In genomic region chr1:205310981-205311704, GRCh38 we compare ENCODE assay signal across 14 cellular contexts. TPM values are rescaled to one million over a fixed set of nuclear protein-coding genes. Genes with fewer than 3 reads are reported as not detected.
DNase-seq lines count a peak whose midpoint lies in the region; ATAC-seq and TF ChIP-seq lines count a peak whose summit lies in the region.
"Had no signal": no experiment of that assay in that cellular context is flagged by ENCODE, and none has a peak within 500 bp of the region (broad histone marks: within the 10 kb centered on the region; RNA-seq: fewer than 3 reads in every experiment).

No MANE protein-coding gene starts in this region.

- H3K27ac Mint-ChIP-seq in CD4-positive, CD25-positive, alpha-beta regulatory T cell, result peak overlapping the region; percentile 57 to 93 (median 71)
- peak overlapping the region; percentile 98 for H3K27ac Mint-ChIP-seq in activated naive CD8-positive, alpha-beta T cell
- peak overlapping the region; percentile 70 for H3K27ac Mint-ChIP-seq in nephron progenitor cell

- peaks cover 43% of the 10 kb centered on the region for H3K36me3 Mint-ChIP-seq in CD4-positive, CD25-positive, alpha-beta regulatory T cell
- H3K36me3 Mint-ChIP-seq in activated naive CD8-positive, alpha-beta T cell, result peaks cover 7% of the 10 kb centered on the region
- H3K36me3 Mint-ChIP-seq in nephron progenitor cell (ENCODE audit: low read depth), result peaks cover 53% of the 10 kb centered on the region

- peak overlapping the region in 2 of 4 donors; percentile 25 to 66 for H3K4me3 Mint-ChIP-seq in CD4-positive, CD25-positive, alpha-beta regulatory T cell
- H3K4me3 Mint-ChIP-seq in activated naive CD8-positive, alpha-beta T cell, result no peak overlapping the region
- no peak overlapping the region for H3K4me3 Mint-ChIP-seq in nephron progenitor cell

- peak overlapping the region; percentile 35 for H3K27ac ChIP-seq in CD4-positive, CD25-positive, alpha-beta regulatory T cell (ENCODE audit: insufficient read depth, low read length, poor library complexity, severe bottlenecking)
- H3K27ac ChIP-seq: dorsolateral prefrontal cortex had no signal

- peaks cover 62% of the 10 kb centered on the region for H3K36me3 ChIP-seq in CD4-positive, CD25-positive, alpha-beta regulatory T cell (ENCODE audit: control insufficient read depth, insufficient read depth, low read length)

- TF ChIP-seq CTCF in GM20000 (IDR thresholded peaks at IDR 0.05; ENCODE audit: extremely low read depth, missing control alignments) (no peak), nephron progenitor cell (IDR thresholded peaks at IDR 0.05) (no peak)

- intact Hi-C loops in cardiac septum (cut with DNase I), result no loop called here

- peaks cover 29 to 91% (median 55%) of the 10 kb centered on the region in 4 donors for H3K4me1 Mint-ChIP-seq in CD4-positive, CD25-positive, alpha-beta regulatory T cell
- peaks cover 89% of the 10 kb centered on the region for H3K4me1 Mint-ChIP-seq in activated naive CD8-positive, alpha-beta T cell (ENCODE audit: low read depth)
- peaks cover 37% of the 10 kb centered on the region for H3K4me1 Mint-ChIP-seq in nephron progenitor cell

- H3K27me3 Mint-ChIP-seq in CD4-positive, CD25-positive, alpha-beta regulatory T cell, result no peaks in the 10 kb centered on the region
- H3K27me3 Mint-ChIP-seq in activated naive CD8-positive, alpha-beta T cell, result no peaks in the 10 kb centered on the region
- H3K27me3 Mint-ChIP-seq in nephron progenitor cell (ENCODE audit: low read depth, poor library complexity), result no peaks in the 10 kb centered on the region

- no peak for DNase-seq in CD4-positive, CD25-positive, alpha-beta regulatory T cell
- DNase-seq in GM20000 (ENCODE audit: low spot score) (peak; percentile 59), nephron progenitor cell (no peak), cardiac septum (ENCODE audit: low spot score) (no peak), NCI-H446 (lab: John Stamatoyannopoulos, UW) (no peak), NCI-H2081 (lab: John Stamatoyannopoulos, UW) (no peak)
- DNase-seq: aorta; dorsolateral prefrontal cortex; foreskin melanocyte; SHP77 treated with DMSO at 0.1 percent for 48 hours; stimulated activated CD4-positive, alpha-beta T cell treated with anti-CD3 and anti-CD28 coated beads, Interleukin-4, amount 100 ng/mL, for 4 hours had no signal

- no peak overlapping the region for H3K4me3 ChIP-seq in CD4-positive, CD25-positive, alpha-beta regulatory T cell (ENCODE audit: low read depth, low read length)
- H3K4me3 ChIP-seq: dorsolateral prefrontal cortex had no signal

- no peak for ATAC-seq in CD4-positive, CD25-positive, alpha-beta regulatory T cell (ENCODE audit: low read depth in 2 of 2)
- ATAC-seq in HG02623 (IDR thresholded peaks at IDR 0.05; ENCODE audit: unreplicated experiment), result no peak

- no peaks in the 10 kb centered on the region for H3K9me3 Mint-ChIP-seq in CD4-positive, CD25-positive, alpha-beta regulatory T cell
- no peaks in the 10 kb centered on the region for H3K9me3 Mint-ChIP-seq in activated naive CD8-positive, alpha-beta T cell (ENCODE audit: low read depth)
- no peaks in the 10 kb centered on the region for H3K9me3 Mint-ChIP-seq in nephron progenitor cell

- H3K9me3 ChIP-seq in CD4-positive, CD25-positive, alpha-beta regulatory T cell (ENCODE audit: control insufficient read depth in 2 of 2, low read length in 2 of 2), result no peaks in the 10 kb centered on the region

- peaks cover 47% of the 10 kb centered on the region for H3K4me1 ChIP-seq in CD4-positive, CD25-positive, alpha-beta regulatory T cell (ENCODE audit: control insufficient read depth, insufficient read depth, low read length, poor library complexity, severe bottlenecking)

- no peaks in the 10 kb centered on the region for H3K27me3 ChIP-seq in CD4-positive, CD25-positive, alpha-beta regulatory T cell (ENCODE audit: control insufficient read depth, insufficient read depth, low read length)
- H3K27me3 ChIP-seq: dorsolateral prefrontal cortex had no signal

RNA-seq across cellular contexts. Expression of gene NUAK2, which starts 10.4 kb away (rescaled TPM):
- 9.9 TPM for total RNA-seq in CD4-positive, CD25-positive, alpha-beta regulatory T cell
- polyA plus RNA-seq in CD4-positive, CD25-positive, alpha-beta regulatory T cell, result 10 to 100 TPM; 13.2 to 41.3 (median 25.4) TPM
- total RNA-seq in cardiac septum, result 0.75 TPM

RNA-seq across cellular contexts. Expression of gene KLHDC8A, which starts 45.6 kb away (rescaled TPM):
- not detected for total RNA-seq in CD4-positive, CD25-positive, alpha-beta regulatory T cell
- polyA plus RNA-seq in CD4-positive, CD25-positive, alpha-beta regulatory T cell, result under 1 TPM in 1 of 4 donors, not detected in 3; 0.06 TPM
- total RNA-seq in cardiac septum, result not detected
- total RNA-seq: renal cortical epithelial cell had no signal
- polyA plus RNA-seq: aorta had no signal
